In genomic region chr1:53326088-53326597, GRCh38 we compare ENCODE assay signal across 8 cellular contexts.
DNase-seq lines count a peak whose midpoint lies in the region; ATAC-seq and TF ChIP-seq lines count a peak whose summit lies in the region.

No MANE protein-coding gene starts in this region.

- H3K27ac ChIP-seq in WERI-Rb-1, result peak overlapping the region; percentile 95

- ATAC-seq in GM18907 (IDR thresholded peaks at IDR 0.05; ENCODE audit: unreplicated experiment), result peak; percentile 89
- peak; percentile 82 for ATAC-seq in HG03135 (IDR thresholded peaks at IDR 0.05; ENCODE audit: unreplicated experiment)

- no peaks in the 10 kb centered on the region for H3K27me3 ChIP-seq in WERI-Rb-1 (ENCODE audit: insufficient read depth, low read depth, severe bottlenecking)

- TF ChIP-seq CTCF in WERI-Rb-1 (IDR thresholded peaks at IDR 0.05; ENCODE audit: low read depth, low read length) (no peak), cardiac fibroblast (IDR thresholded peaks at IDR 0.05; ENCODE audit: low read depth, low read length) (no peak)

- H3K36me3 ChIP-seq in WERI-Rb-1, result peaks cover 58% of the 10 kb centered on the region

- no peaks in the 10 kb centered on the region for H3K9me3 ChIP-seq in WERI-Rb-1 (ENCODE audit: severe bottlenecking)

- H3K4me3 ChIP-seq in WERI-Rb-1 (ENCODE audit: low read depth, low read length), result peak overlapping the region; percentile 85
- H3K4me3 ChIP-seq in cardiac fibroblast (replicated peaks in 1 of 2; ENCODE audit: low read depth in 2 of 2, low read length in 2 of 2), result peak overlapping the region; percentile 77 to 87

- DNase-seq in AG08396 (ENCODE audit: low spot score) (peak; percentile 97), NCI-H2196 treated with DMSO at 0.1 percent for 48 hours (lab: John Stamatoyannopoulos, UW; ENCODE audit: unreplicated experiment) (peak; percentile 81), WERI-Rb-1 (peak; percentile 97), cardiac fibroblast (ENCODE audit: low read depth in 2 of 2) (peak; percentile 88 to 91), islet precursor cell (peak; percentile 99)
- peak; percentile 90 to 97 for DNase-seq in stimulated activated CD4-positive, alpha-beta T cell treated with anti-CD3 and anti-CD28 coated beads, Interleukin-12 subunit alpha, Interleukin-12 subunit beta, amount 100 ng/mL, for 24 hours (ENCODE audit: low read depth in 2 of 2)

Comparison
In these comparisons a context has a peak if more than half of its experiments do, and no peak if none do; other contexts are left out.
1. Peak in every context shown above with its lines: DNase-seq, ATAC-seq, H3K4me3 ChIP-seq and H3K27ac ChIP-seq.